In genomic region chr9:104826109-104826775, GRCh38 we compare ENCODE assay signal across 18 cellular contexts.
DNase-seq lines count a peak whose midpoint lies in the region; FAIRE-seq and TF ChIP-seq lines count a peak whose summit lies in the region.
"Had no signal": no experiment of that assay in that cellular context is flagged by ENCODE, and none has a peak within 500 bp of the region (broad histone marks: within the 10 kb centered on the region; RNA-seq: fewer than 3 reads in every experiment).

No MANE protein-coding gene starts in this region.

- CTCF ChIA-PET in endothelial cell of umbilical vein (lab: Charles Lee): no interaction called here

- H4K5ac ChIP-seq in mesendoderm (ENCODE audit: low read length): no peak overlapping the region

- POLR2A ChIA-PET in endothelial cell of umbilical vein (lab: Charles Lee): no interaction called here

- H3K4me2 ChIP-seq in endothelial cell of umbilical vein (ENCODE audit: insufficient read depth, low read length): no peak overlapping the region
- no peak overlapping the region for H3K4me2 ChIP-seq in mesendoderm (ENCODE audit: low read length)
- H3K4me2 ChIP-seq: A549, BLaER1 had no signal

- WGBS in mesendoderm (ENCODE audit: extremely low coverage, insufficient coverage, low lambda C conversion rate): no CpG with 5 or more reads among the region's 3 CpGs

- no peaks in the 10 kb centered on the region for H3K9me1 ChIP-seq in endothelial cell of umbilical vein (replicated peaks; ENCODE audit: control insufficient read depth, extremely low read depth, insufficient read depth, low read length)

- peaks cover 27% of the 10 kb centered on the region for H3K4me1 ChIP-seq in left ventricle myocardium inferior
- no peaks in the 10 kb centered on the region for H3K4me1 ChIP-seq in right atrium auricular region
- peaks cover 34% of the 10 kb centered on the region for H3K4me1 ChIP-seq in endothelial cell of umbilical vein (ENCODE audit: control insufficient read depth, extremely low read depth, insufficient read depth, low read length)
- no peaks in the 10 kb centered on the region for H3K4me1 ChIP-seq in mesendoderm (ENCODE audit: control insufficient read depth, low read depth, low read length)
- H3K4me1 ChIP-seq in uterus: no peaks in the 10 kb centered on the region
- H3K4me1 ChIP-seq: BLaER1, Peyer's patch had no signal

- no peaks in the 10 kb centered on the region for H3K79me1 ChIP-seq in mesendoderm (ENCODE audit: low read length)

- H3K18ac ChIP-seq in mesendoderm (ENCODE audit: low read length): no peak overlapping the region

- H2AK5ac ChIP-seq in mesendoderm (ENCODE audit: low read length): no peak overlapping the region

- H3K27ac ChIP-seq in left ventricle myocardium inferior (replicated peaks) (peak overlapping the region; percentile 2), right atrium auricular region (no peak overlapping the region), endothelial cell of umbilical vein (ENCODE audit: insufficient read depth, low read depth, low read length) (no peak overlapping the region), mesendoderm (ENCODE audit: low read depth, low read length) (no peak overlapping the region), uterus (no peak overlapping the region)
- H3K27ac ChIP-seq: A549, BLaER1, Peyer's patch had no signal

- peaks cover 98% of the 10 kb centered on the region for H3K36me3 ChIP-seq in left ventricle myocardium inferior
- H3K36me3 ChIP-seq in right atrium auricular region: peaks cover 96% of the 10 kb centered on the region
- H3K36me3 ChIP-seq in endothelial cell of umbilical vein (ENCODE audit: control insufficient read depth in 2 of 2, extremely low read depth in 1 of 2, insufficient read depth in 2 of 2, low read length in 2 of 2): no peaks in the 10 kb centered on the region
- H3K36me3 ChIP-seq in mesendoderm (ENCODE audit: control insufficient read depth, insufficient read depth, low read length): no peaks in the 10 kb centered on the region
- no peaks in the 10 kb centered on the region for H3K36me3 ChIP-seq in uterus

- peak; percentile 63 for FAIRE-seq in endothelial cell of umbilical vein (lab: Jason Lieb, UNC)
- FAIRE-seq: A549, HTR-8/SVneo had no signal

- no peak overlapping the region for H4K8ac ChIP-seq in mesendoderm (ENCODE audit: low read depth, low read length)

- H3K4me3 ChIP-seq in left ventricle myocardium inferior: no peak overlapping the region
- H3K4me3 ChIP-seq in right atrium auricular region: no peak overlapping the region
- no peak overlapping the region for H3K4me3 ChIP-seq in endothelial cell of umbilical vein (replicated peaks in 1 of 3; ENCODE audit: insufficient read depth in 1 of 3, low read depth in 1 of 3, low read length in 3 of 3)
- H3K4me3 ChIP-seq in mesendoderm (ENCODE audit: low read length): no peak overlapping the region
- no peak overlapping the region for H3K4me3 ChIP-seq in uterus
- H3K4me3 ChIP-seq: A549, BLaER1, Peyer's patch had no signal

- H2BK120ac ChIP-seq in mesendoderm (ENCODE audit: low read depth, low read length): no peak overlapping the region

- H2BK15ac ChIP-seq in mesendoderm (replicated peaks; ENCODE audit: low read depth): no peak overlapping the region

- H3K27me3 ChIP-seq in left ventricle myocardium inferior (ENCODE audit: low read depth) (no peaks in the 10 kb centered on the region), right atrium auricular region (no peaks in the 10 kb centered on the region), endothelial cell of umbilical vein (ENCODE audit: control insufficient read depth in 2 of 2, insufficient read depth in 2 of 2, low read length in 2 of 2) (no peaks in the 10 kb centered on the region), mesendoderm (ENCODE audit: insufficient read depth, low read length, poor library complexity) (no peaks in the 10 kb centered on the region), uterus (no peaks in the 10 kb centered on the region)
- H3K27me3 ChIP-seq: BLaER1, Peyer's patch had no signal

- no peak for TF ChIP-seq CTCF in left ventricle myocardium inferior (IDR thresholded peaks at IDR 0.05; ENCODE audit: borderline replicate concordance)
- TF ChIP-seq CTCF in right atrium auricular region (IDR thresholded peaks at IDR 0.05): no peak
- no peak for TF ChIP-seq CTCF in endothelial cell of umbilical vein (IDR thresholded peaks at IDR 0.05; ENCODE audit: extremely low read depth in 1 of 2, insufficient read depth in 1 of 2, low read depth in 1 of 2, low read length in 2 of 2)
- TF ChIP-seq CTCF in uterus (IDR thresholded peaks at IDR 0.05): no peak

- no peak for TF ChIP-seq POLR2A in endothelial cell of umbilical vein (IDR thresholded peaks at IDR 0.05; ENCODE audit: low read depth, low read length)
- TF ChIP-seq POLR2A in uterus (IDR thresholded peaks at IDR 0.05): no peak

- BruUV-seq in endothelial cell of umbilical vein (replicated peaks; lab: Mats Ljungman, UMichigan): no TSS peak

- H3K9ac ChIP-seq in endothelial cell of umbilical vein (replicated peaks; ENCODE audit: extremely low read depth, insufficient read depth, low read length) (no peak overlapping the region), mesendoderm (ENCODE audit: low read length) (no peak overlapping the region)
- H3K9ac ChIP-seq: BLaER1 had no signal

- intact Hi-C loops in left ventricle myocardium inferior (cut with micrococcal nuclease): no loop called here
- intact Hi-C loops in endothelial cell of umbilical vein (cut with micrococcal nuclease): no loop called here
- intact Hi-C loops in uterus (cut with DNase I; ENCODE audit: low total_unique reads): no loop called here

- dilution Hi-C loops in endothelial cell of umbilical vein (cut with MboI; ENCODE audit: extremely low pct_ligation_motif_present, low sequenced_read_pairs): no loop called here

- H3K9me3 ChIP-seq in left ventricle myocardium inferior (replicated peaks) (no peaks in the 10 kb centered on the region), right atrium auricular region (no peaks in the 10 kb centered on the region), endothelial cell of umbilical vein (replicated peaks; ENCODE audit: control insufficient read depth, insufficient read depth, low read length) (no peaks in the 10 kb centered on the region), uterus (no peaks in the 10 kb centered on the region)
- H3K9me3 ChIP-seq: A549, BLaER1, Peyer's patch had no signal

- no peak overlapping the region for H2AFZ ChIP-seq in endothelial cell of umbilical vein (ENCODE audit: low read depth, low read length)

- no peak overlapping the region for H3K4ac ChIP-seq in mesendoderm (ENCODE audit: low read depth, low read length)

- H3K23ac ChIP-seq in mesendoderm (ENCODE audit: low read length): no peak overlapping the region

- DNase-seq in left ventricle myocardium inferior: no peak
- no peak for DNase-seq in right atrium auricular region (ENCODE audit: low spot score)
- DNase-seq in endothelial cell of umbilical vein (ENCODE audit: low read depth, low spot score): no peak
- DNase-seq in mesendoderm: peak; percentile 28
- DNase-seq in T-helper 9 cell: no peak
- no peak for DNase-seq in uterus
- DNase-seq in NCI-H1048 (lab: John Stamatoyannopoulos, UW): no peak
- DNase-seq: CD4-positive, alpha-beta memory T cell; GF-D8; H9; NCI-H1105; NCI-H1694; NCI-H2081 treated with DMSO at 0.1 percent for 48 hours; Peyer's patch; SHP77 had no signal

- H4K20me1 ChIP-seq in endothelial cell of umbilical vein (replicated peaks; ENCODE audit: control insufficient read depth, extremely low read depth, insufficient read depth, low read length): no peaks in the 10 kb centered on the region

- no peak overlapping the region for H2BK5ac ChIP-seq in mesendoderm (ENCODE audit: low read length)

- H3K79me2 ChIP-seq in endothelial cell of umbilical vein (ENCODE audit: control insufficient read depth, insufficient read depth, low read length) (no peaks in the 10 kb centered on the region), mesendoderm (ENCODE audit: control insufficient read depth, insufficient read depth, low read length) (no peaks in the 10 kb centered on the region)

- H3K56ac ChIP-seq in mesendoderm (ENCODE audit: low read length): no peak overlapping the region

TF ChIP-seq in endothelial cell of umbilical vein, 7 proteins besides CTCF, POLR2A, EP300 and RAD21:
- TF ChIP-seq FOS (IDR thresholded peaks at IDR 0.05; ENCODE audit: borderline replicate concordance, insufficient read depth, low read length): no peak
- TF ChIP-seq EZH2 (IDR thresholded peaks at IDR 0.05; ENCODE audit: borderline replicate concordance, low read depth, low read length, severe bottlenecking): no peak
- TF ChIP-seq POLR2AphosphoS5 (IDR thresholded peaks at IDR 0.05; ENCODE audit: insufficient read depth, low read depth, low read length): no peak
- no peak for TF ChIP-seq JUN (IDR thresholded peaks at IDR 0.05; ENCODE audit: borderline replicate concordance, insufficient read depth, insufficient read length, low read depth)
- TF ChIP-seq MYC (IDR thresholded peaks at IDR 0.05; ENCODE audit: low read depth, low read length): no peak
- no peak for TF ChIP-seq MAX (IDR thresholded peaks at IDR 0.05; ENCODE audit: insufficient read depth, insufficient read length)
- TF ChIP-seq GATA2 (IDR thresholded peaks at IDR 0.05; ENCODE audit: insufficient read depth, insufficient read length, low read depth, low read length): no peak
TF ChIP-seq in endothelial cell of umbilical vein: peak in this region for 0.
